ENCODE assay signal across 8 cellular contexts in genomic region chrX:102659790-102660757, GRCh38. TPM values are rescaled to one million over a fixed set of nuclear protein-coding genes. Genes with fewer than 3 reads are reported as not detected.
DNase-seq lines count a peak whose midpoint lies in the region; ATAC-seq and TF ChIP-seq lines count a peak whose summit lies in the region.

No MANE protein-coding gene starts in this region.

- no peaks in the 10 kb centered on the region for H3K9me2 ChIP-seq in PC-9 (ENCODE audit: insufficient read depth)

- H2AFZ ChIP-seq in PC-9: peak overlapping the region; percentile 77; the same call in 1 of the 2 replicates

- H3K27me3 ChIP-seq in PC-9 (ENCODE audit: insufficient read depth, low read depth) (no peaks in the 10 kb centered on the region), subcutaneous abdominal adipose tissue (ENCODE audit: control insufficient read depth in 5 of 5, insufficient read depth in 4 of 5, low read length in 5 of 5) (peaks cover 0 to 4% (median 2%) of the 10 kb centered on the region in 5 donors)

- H3K36me3 ChIP-seq in PC-9 (ENCODE audit: low read depth) (no peaks in the 10 kb centered on the region), subcutaneous abdominal adipose tissue (ENCODE audit: control insufficient read depth in 5 of 5, insufficient read depth in 5 of 5, low read length in 5 of 5) (no peaks in the 10 kb centered on the region)

- intact Hi-C loops in PC-9 (cut with micrococcal nuclease; ENCODE audit: unreplicated experiment): no loop called here

- CTCF ChIA-PET in PC-9 (lab: Charles Lee): no interaction called here

- POLR2A ChIA-PET in PC-9 (lab: Charles Lee; ENCODE audit: unreplicated experiment): interaction anchor here (0.5 to 0.7 kb wide), 2 partner anchors 146 to 308 kb away, joined by 3 to 5 read pairs; no protein-coding TSS in a partner anchor

- TSS peak; percentile 55 for BruUV-seq in PC-9 (replicated peaks; lab: Mats Ljungman, UMichigan)

- H3K27ac ChIP-seq in PC-9: no peak overlapping the region
- H3K27ac ChIP-seq in subcutaneous abdominal adipose tissue (ENCODE audit: low read depth, low read length): peak overlapping the region; percentile 58

- H3K4me2 ChIP-seq in PC-9: peak overlapping the region; percentile 74

- peak; percentile 96 for ATAC-seq in GM19372 (IDR thresholded peaks at IDR 0.05; ENCODE audit: low read depth, unreplicated experiment)
- peak; percentile 75 for ATAC-seq in HG03558 (IDR thresholded peaks at IDR 0.05; ENCODE audit: extremely low read depth, unreplicated experiment)

- H3K9ac ChIP-seq in subcutaneous abdominal adipose tissue (ENCODE audit: low read length in 5 of 5): peak overlapping the region; percentile 14 to 82 (median 74)

- H3K9me3 ChIP-seq in PC-9 (ENCODE audit: insufficient read depth, low read depth) (no peaks in the 10 kb centered on the region), subcutaneous abdominal adipose tissue (ENCODE audit: control insufficient read depth in 5 of 5, low read length in 5 of 5) (peaks cover 0 to 4% (median 0%) of the 10 kb centered on the region in 5 donors)

- TF ChIP-seq CTCF in AG10803 (conservative IDR thresholded peaks at IDR 0.05; ENCODE audit: low read length) (peak; percentile 27), PC-9 (conservative IDR thresholded peaks at IDR 0.05) (no peak)

- peak; percentile 49 for DNase-seq in AG10803 (ENCODE audit: low read depth)
- peak in 1 of 2 experiments; percentile 73 for DNase-seq in PC-9
- DNase-seq in activated gamma-delta T cell treated with anti-CD3 and anti-CD28 coated beads, Interleukin-2, amount 50 U/mL, for 16 hours (ENCODE audit: low read depth): peak; percentile 74
- peak; percentile 85 for DNase-seq in globus pallidus (ENCODE audit: low spot score)
- peak in 55 of 56 donors; percentile 3 to 89 (median 74) for DNase-seq in nucleus accumbens (lab: John Stamatoyannopoulos, UW)

- no peaks in the 10 kb centered on the region for H3K79me2 ChIP-seq in PC-9 (ENCODE audit: low read depth)

- H3K4me1 ChIP-seq in PC-9 (replicated peaks; ENCODE audit: insufficient read depth) (no peaks in the 10 kb centered on the region), subcutaneous abdominal adipose tissue (ENCODE audit: control insufficient read depth in 5 of 5, insufficient read depth in 5 of 5, low read length in 5 of 5) (peaks cover 0 to 20% (median 7%) of the 10 kb centered on the region in 5 donors)

- no peaks in the 10 kb centered on the region for H3F3A ChIP-seq in PC-9 (ENCODE audit: insufficient read depth, low read depth)

- H4K20me1 ChIP-seq in PC-9 (ENCODE audit: insufficient read depth): no peaks in the 10 kb centered on the region

- H3K4me3 ChIP-seq in AG10803 (ENCODE audit: low read length) (peak overlapping the region; percentile 64), PC-9 (peak overlapping the region; percentile 48), subcutaneous abdominal adipose tissue (ENCODE audit: low read depth in 1 of 5, low read length in 5 of 5) (peak overlapping the region; percentile 46 to 82 (median 68))

RNA-seq across cellular contexts. Expression of gene GPRASP1, which starts 8.8 kb away (rescaled TPM):
- total RNA-seq in PC-9 (2021): 1.1 and 1.3 TPM in 2 replicates

RNA-seq across cellular contexts. Expression of gene GPRASP2, which starts 52.2 kb away (rescaled TPM):
- 5.3 and 6.2 TPM in 2 replicates for total RNA-seq in PC-9 (2021)
